In genomic region chr1:100387209-100387608, GRCh38 we compare ENCODE assay signal across 11 cellular contexts. TPM values are rescaled to one million over a fixed set of nuclear protein-coding genes. Genes with fewer than 3 reads are reported as not detected.
DNase-seq lines count a peak whose midpoint lies in the region; ATAC-seq, FAIRE-seq and TF ChIP-seq lines count a peak whose summit lies in the region.
"Had no signal": no experiment of that assay in that cellular context is flagged by ENCODE, and none has a peak within 500 bp of the region (broad histone marks: within the 10 kb centered on the region; RNA-seq: fewer than 3 reads in every experiment).

No MANE protein-coding gene starts in this region.

- H3K9me3 Mint-ChIP-seq in CD4-positive, CD25-positive, alpha-beta regulatory T cell: no peaks in the 10 kb centered on the region
- H3K9me3 Mint-ChIP-seq in nephron progenitor cell: no peaks in the 10 kb centered on the region

- no peak for ATAC-seq in CD4-positive, CD25-positive, alpha-beta regulatory T cell (ENCODE audit: low read depth in 2 of 2)
- ATAC-seq in HG03378 (IDR thresholded peaks at IDR 0.05; ENCODE audit: unreplicated experiment) (peak; percentile 43), GM19023 (IDR thresholded peaks at IDR 0.05; ENCODE audit: unreplicated experiment) (no peak)

- H3K9me3 ChIP-seq in CD4-positive, CD25-positive, alpha-beta regulatory T cell (ENCODE audit: control insufficient read depth in 2 of 2, low read length in 2 of 2): no peaks in the 10 kb centered on the region

- H3K36me3 Mint-ChIP-seq in CD4-positive, CD25-positive, alpha-beta regulatory T cell: peaks cover 21% of the 10 kb centered on the region
- H3K36me3 Mint-ChIP-seq in nephron progenitor cell (ENCODE audit: low read depth): peaks cover 6% of the 10 kb centered on the region

- TF ChIP-seq CTCF in nephron progenitor cell (IDR thresholded peaks at IDR 0.05) (no peak), D721Med (IDR thresholded peaks at IDR 0.05; ENCODE audit: insufficient read depth, missing control alignments) (no peak)

- H3K27ac ChIP-seq in CD4-positive, CD25-positive, alpha-beta regulatory T cell (ENCODE audit: insufficient read depth, low read length, poor library complexity, severe bottlenecking): peak overlapping the region; percentile 58
- H3K27ac ChIP-seq: SK-N-MC had no signal

- peaks cover 64% of the 10 kb centered on the region for H3K4me1 ChIP-seq in CD4-positive, CD25-positive, alpha-beta regulatory T cell (ENCODE audit: control insufficient read depth, insufficient read depth, low read length, poor library complexity, severe bottlenecking)

- H3K27me3 Mint-ChIP-seq in CD4-positive, CD25-positive, alpha-beta regulatory T cell: no peaks in the 10 kb centered on the region
- no peaks in the 10 kb centered on the region for H3K27me3 Mint-ChIP-seq in nephron progenitor cell (ENCODE audit: low read depth, poor library complexity)

- no peak for FAIRE-seq in D721Med (lab: Jason Lieb, UNC)

- DNase-seq in CD4-positive, CD25-positive, alpha-beta regulatory T cell: no peak
- peak; percentile 53 for DNase-seq in dermis blood vessel endothelial cell
- DNase-seq in nephron progenitor cell: no peak
- DNase-seq in NCI-H446 (lab: John Stamatoyannopoulos, UW): no peak
- DNase-seq in D721Med (ENCODE audit: insufficient read length, low spot score): no peak
- no peak for DNase-seq in NOMO-1 treated with dmso at 0.1 percent for 144 hours (lab: John Stamatoyannopoulos, UW; ENCODE audit: unreplicated experiment)
- DNase-seq: activated effector memory CD4-positive, alpha-beta T cell treated with Interleukin-2 at 50 U/mL for 16 hours; NCI-H1694 treated with DMSO at 0.1 percent for 48 hours had no signal

- H3K36me3 ChIP-seq in CD4-positive, CD25-positive, alpha-beta regulatory T cell (ENCODE audit: control insufficient read depth, insufficient read depth, low read length): peaks cover 36% of the 10 kb centered on the region

- peak overlapping the region; percentile 10 to 63 (median 50) for H3K4me3 Mint-ChIP-seq in CD4-positive, CD25-positive, alpha-beta regulatory T cell
- H3K4me3 Mint-ChIP-seq in nephron progenitor cell: no peak overlapping the region

- H3K27me3 ChIP-seq in CD4-positive, CD25-positive, alpha-beta regulatory T cell (ENCODE audit: control insufficient read depth, insufficient read depth, low read length): no peaks in the 10 kb centered on the region

- H3K4me1 Mint-ChIP-seq in CD4-positive, CD25-positive, alpha-beta regulatory T cell: peaks cover 46 to 92% (median 72%) of the 10 kb centered on the region in 4 donors
- H3K4me1 Mint-ChIP-seq in nephron progenitor cell: peaks cover 29% of the 10 kb centered on the region

- H3K4me3 ChIP-seq in CD4-positive, CD25-positive, alpha-beta regulatory T cell (ENCODE audit: low read depth, low read length): peak overlapping the region; percentile 63
- H3K4me3 ChIP-seq: SK-N-MC had no signal

- peak overlapping the region; percentile 77 to 89 (median 86) for H3K27ac Mint-ChIP-seq in CD4-positive, CD25-positive, alpha-beta regulatory T cell
- peak overlapping the region; percentile 77 for H3K27ac Mint-ChIP-seq in nephron progenitor cell

RNA-seq across cellular contexts. Expression of gene CDC14A, which starts 34.9 kb away (rescaled TPM):
- total RNA-seq in CD4-positive, CD25-positive, alpha-beta regulatory T cell: 155 TPM
- 10 to 100 TPM; 33.8 to 40.2 (median 36.3) TPM for polyA plus RNA-seq in CD4-positive, CD25-positive, alpha-beta regulatory T cell
- total RNA-seq in dermis blood vessel endothelial cell: 13.1 and 20.6 TPM in 2 replicates
